8 cellular contexts compared by ENCODE assay signal in the genomic region with DNA sequence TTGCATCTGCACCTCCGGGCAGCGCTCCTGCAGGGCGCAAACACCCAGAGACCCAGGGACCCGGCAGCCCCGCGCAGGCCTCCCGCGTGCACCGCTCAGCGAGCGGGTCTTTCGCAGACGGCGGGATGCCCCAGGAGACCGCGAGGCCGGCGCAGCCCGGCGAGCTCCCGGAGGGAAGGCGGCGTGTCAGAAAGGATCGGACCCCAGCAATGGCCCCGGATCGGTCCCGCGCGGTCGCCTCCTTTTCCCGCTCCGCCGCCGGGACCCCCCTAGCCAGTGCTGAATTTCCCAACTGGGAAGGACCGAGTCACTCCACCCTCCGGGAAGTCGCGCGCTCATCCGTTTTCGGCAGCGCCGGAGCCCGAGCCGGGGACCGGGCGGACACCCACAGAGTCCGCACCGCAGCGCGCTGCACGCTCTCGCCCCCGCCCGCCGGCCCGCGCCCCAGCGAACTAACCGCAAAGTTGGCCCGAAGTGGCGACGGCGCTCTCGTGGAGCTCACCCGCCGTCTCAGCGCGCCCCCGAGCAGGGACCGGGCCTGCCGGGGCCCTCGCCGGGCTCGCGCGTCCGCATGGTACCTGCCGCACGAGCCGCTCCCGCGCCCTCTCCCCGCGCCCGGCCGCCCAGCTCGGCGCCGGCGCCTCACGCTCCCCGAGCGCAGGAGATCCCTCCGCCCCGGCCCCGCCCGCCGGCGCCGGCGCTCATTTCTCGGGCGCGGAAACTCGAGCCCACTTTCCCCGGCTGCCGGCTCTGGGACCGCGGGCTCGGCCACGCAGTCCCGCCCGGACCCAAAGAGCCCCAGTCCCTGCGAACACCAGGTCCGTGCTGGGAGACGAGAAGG. TPM values are rescaled to one million over a fixed set of nuclear protein-coding genes. Genes with fewer than 3 reads are reported as not detected.
A peak's percentile ranks its signal among the peaks of the same experiment; 100 is the strongest.
DNase-seq lines count a peak whose midpoint lies in the region; ATAC-seq and TF ChIP-seq lines count a peak whose summit lies in the region.

A gene with protein sequence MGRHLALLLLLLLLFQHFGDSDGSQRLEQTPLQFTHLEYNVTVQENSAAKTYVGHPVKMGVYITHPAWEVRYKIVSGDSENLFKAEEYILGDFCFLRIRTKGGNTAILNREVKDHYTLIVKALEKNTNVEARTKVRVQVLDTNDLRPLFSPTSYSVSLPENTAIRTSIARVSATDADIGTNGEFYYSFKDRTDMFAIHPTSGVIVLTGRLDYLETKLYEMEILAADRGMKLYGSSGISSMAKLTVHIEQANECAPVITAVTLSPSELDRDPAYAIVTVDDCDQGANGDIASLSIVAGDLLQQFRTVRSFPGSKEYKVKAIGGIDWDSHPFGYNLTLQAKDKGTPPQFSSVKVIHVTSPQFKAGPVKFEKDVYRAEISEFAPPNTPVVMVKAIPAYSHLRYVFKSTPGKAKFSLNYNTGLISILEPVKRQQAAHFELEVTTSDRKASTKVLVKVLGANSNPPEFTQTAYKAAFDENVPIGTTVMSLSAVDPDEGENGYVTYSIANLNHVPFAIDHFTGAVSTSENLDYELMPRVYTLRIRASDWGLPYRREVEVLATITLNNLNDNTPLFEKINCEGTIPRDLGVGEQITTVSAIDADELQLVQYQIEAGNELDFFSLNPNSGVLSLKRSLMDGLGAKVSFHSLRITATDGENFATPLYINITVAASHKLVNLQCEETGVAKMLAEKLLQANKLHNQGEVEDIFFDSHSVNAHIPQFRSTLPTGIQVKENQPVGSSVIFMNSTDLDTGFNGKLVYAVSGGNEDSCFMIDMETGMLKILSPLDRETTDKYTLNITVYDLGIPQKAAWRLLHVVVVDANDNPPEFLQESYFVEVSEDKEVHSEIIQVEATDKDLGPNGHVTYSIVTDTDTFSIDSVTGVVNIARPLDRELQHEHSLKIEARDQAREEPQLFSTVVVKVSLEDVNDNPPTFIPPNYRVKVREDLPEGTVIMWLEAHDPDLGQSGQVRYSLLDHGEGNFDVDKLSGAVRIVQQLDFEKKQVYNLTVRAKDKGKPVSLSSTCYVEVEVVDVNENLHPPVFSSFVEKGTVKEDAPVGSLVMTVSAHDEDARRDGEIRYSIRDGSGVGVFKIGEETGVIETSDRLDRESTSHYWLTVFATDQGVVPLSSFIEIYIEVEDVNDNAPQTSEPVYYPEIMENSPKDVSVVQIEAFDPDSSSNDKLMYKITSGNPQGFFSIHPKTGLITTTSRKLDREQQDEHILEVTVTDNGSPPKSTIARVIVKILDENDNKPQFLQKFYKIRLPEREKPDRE (N-terminal part only) (minus strand): TSS at position 650 of the 841 bp plus-strand sequence. CDS start 14,029 bp downstream, outside the sequence.

- CTCF ChIA-PET in CD4-positive, alpha-beta T cell (lab: Charles Lee): no interaction called here

- peaks cover 3% of the 10 kb centered on the region for H3K9me3 Mint-ChIP-seq in CD4-positive, alpha-beta T cell
- H3K9me3 Mint-ChIP-seq in neural crest cell: no peaks in the 10 kb centered on the region

- TF ChIP-seq CTCF in CD4-positive, alpha-beta T cell (IDR thresholded peaks at IDR 0.05): no peak
- TF ChIP-seq CTCF in gastroesophageal sphincter (IDR thresholded peaks at IDR 0.05): no peak
- TF ChIP-seq CTCF in neural crest cell (conservative IDR thresholded peaks at IDR 0.05): no peak

- TF ChIP-seq EP300 in gastroesophageal sphincter (IDR thresholded peaks at IDR 0.05): no peak

- ATAC-seq in CD4-positive, alpha-beta T cell (ENCODE audit: poor library complexity): no peak
- ATAC-seq in gastroesophageal sphincter: peak; percentile 60
- ATAC-seq in HG03196 (IDR thresholded peaks at IDR 0.05; ENCODE audit: unreplicated experiment): no peak
- no peak for ATAC-seq in HG02981 (IDR thresholded peaks at IDR 0.05; ENCODE audit: unreplicated experiment)

- H3K9me3 ChIP-seq in CD4-positive, alpha-beta T cell (ENCODE audit: control insufficient read depth, low read length): no peaks in the 10 kb centered on the region
- H3K9me3 ChIP-seq in gastroesophageal sphincter: peaks cover 0 to 10% (median 0%) of the 10 kb centered on the region in 3 donors

- H3K27ac ChIP-seq in CD4-positive, alpha-beta T cell (ENCODE audit: low read depth, low read length): no peak within 1 kb of the TSS
- peak within 1 kb of the TSS; percentile 88 to 99 (median 96) for H3K27ac ChIP-seq in gastroesophageal sphincter

- peaks cover 28% of the 10 kb centered on the region for H3K4me1 Mint-ChIP-seq in CD4-positive, alpha-beta T cell (ENCODE audit: low read depth)
- peaks cover 39% of the 10 kb centered on the region for H3K4me1 Mint-ChIP-seq in neural crest cell

- H3K4me1 ChIP-seq in gastroesophageal sphincter: peaks cover 0 to 50% (median 0%) of the 10 kb centered on the region in 3 donors

- no peaks in the 10 kb centered on the region for H3K36me3 ChIP-seq in gastroesophageal sphincter

- peak within 1 kb of the TSS; percentile 59 for H3K4me3 Mint-ChIP-seq in CD4-positive, alpha-beta T cell
- peak within 1 kb of the TSS; percentile 100 for H3K4me3 Mint-ChIP-seq in neural crest cell

- H3K27ac Mint-ChIP-seq in CD4-positive, alpha-beta T cell: no peak within 1 kb of the TSS
- H3K27ac Mint-ChIP-seq in neural crest cell (ENCODE audit: unreplicated experiment): peak within 1 kb of the TSS; percentile 96

- H3K36me3 Mint-ChIP-seq in CD4-positive, alpha-beta T cell (ENCODE audit: low read depth): no peaks in the 10 kb centered on the region
- peaks cover 7% of the 10 kb centered on the region for H3K36me3 Mint-ChIP-seq in neural crest cell (ENCODE audit: low read depth)

- peaks cover 60% of the 10 kb centered on the region for H3K27me3 ChIP-seq in CD4-positive, alpha-beta T cell (ENCODE audit: control insufficient read depth, insufficient read depth, low read length)
- H3K27me3 ChIP-seq in gastroesophageal sphincter: no peaks in the 10 kb centered on the region

- peaks cover 36% of the 10 kb centered on the region for H3K27me3 Mint-ChIP-seq in CD4-positive, alpha-beta T cell
- peaks cover 24% of the 10 kb centered on the region for H3K27me3 Mint-ChIP-seq in neural crest cell (ENCODE audit: low read depth)

- peak within 1 kb of the TSS; percentile 73 to 92 for H3K4me3 ChIP-seq in gastroesophageal sphincter

- WGBS in gastroesophageal sphincter (ENCODE audit: low coverage in 1 of 2), 2 donors: 0% methylated on average over 9 of the region's 117 CpGs; no CpG with 5 or more reads in 1 of the 2 donors

- TF ChIP-seq POLR2A in gastroesophageal sphincter (IDR thresholded peaks at IDR 0.05): peak; percentile 65 to 81

- intact Hi-C loops in CD4-positive, alpha-beta T cell (cut with DNase I, micrococcal nuclease): no loop called here

- POLR2A ChIA-PET in CD4-positive, alpha-beta T cell (lab: Charles Lee): no interaction called here

- DNase-seq in CD4-positive, alpha-beta T cell: no peak
- DNase-seq in HT1080 (ENCODE audit: low read depth) (peak; percentile 64), neural crest cell (ENCODE audit: low read depth, low spot score) (peak; percentile 66)
- DNase-seq in activated T-cell treated with anti-CD3 and anti-CD28 coated beads, Interleukin-2, amount 50 U/mL, for 48 hours: peak; percentile 21 to 32
- DNase-seq in NK-92 treated with Interleukin-12 subunit alpha and Interleukin-12 subunit beta, amount 100 ng/mL, for 24 hours (lab: John Stamatoyannopoulos, UW): no peak

RNA-seq across cellular contexts. Expression of the gene that starts here (rescaled TPM):
- total RNA-seq in CD4-positive, alpha-beta T cell: under 1 TPM in 1 of 2 experiments, not detected in 1; 0.03 TPM
- 132 and 140 TPM in 2 replicates for total RNA-seq in HT1080 (2014; rRNA removed; shearing (Covaris generic))
- 31.8 and 44.7 TPM in 2 replicates for polyA plus RNA-seq in HT1080 (2015; cell fraction: cytosol; rRNA removed)
- 364 and 377 TPM in 2 replicates for polyA plus RNA-seq in HT1080 (2015; cell fraction: nucleus; rRNA removed)
- total RNA-seq in gastroesophageal sphincter: 100 to 1,000 TPM in 3 of 4 donors, 10 to 100 TPM in 1; 84.4 to 279 (median 154) TPM
- total RNA-seq in neural crest cell: 127 and 130 TPM in 2 replicates

Comparison
In these comparisons a context has a peak if more than half of its experiments do, and no peak if none do; other contexts are left out.
1. RNA of the gene that starts here (total RNA-seq): 84.4 to 279 TPM in gastroesophageal sphincter, 132 to 140 TPM in HT1080 and 127 to 130 TPM in neural crest cell; 0.03 TPM in CD4-positive, alpha-beta T cell; every median in the first group is over 10 times any median in the second.
2. DNase-seq: peak in HT1080 (single experiment), activated T-cell treated with anti-CD3 and anti-CD28 coated beads, Interleukin-2, amount 50 U/mL, for 48 hours (2 of 2) and neural crest cell (single experiment); none in CD4-positive, alpha-beta T cell (0 of 10) and NK-92 treated with Interleukin-12 subunit alpha and Interleukin-12 subunit beta, amount 100 ng/mL, for 24 hours (single experiment).